ENCODE assay signal across 8 cellular contexts in genomic region chr10:29582769-29583168, GRCh38. TPM values are rescaled to one million over a fixed set of nuclear protein-coding genes. Genes with fewer than 3 reads are reported as not detected.
DNase-seq lines count a peak whose midpoint lies in the region; ATAC-seq, FAIRE-seq and TF ChIP-seq lines count a peak whose summit lies in the region.
"Not testable (repeated sequence)": the region's sequence is repeated elsewhere in the genome, so short reads cannot be mapped to it uniquely, and the experiment has no call there.

No MANE protein-coding gene starts in this region.

- not testable (repeated sequence) for H3K9me3 Mint-ChIP-seq in neural crest cell; stimulated activated effector memory CD8-positive, alpha-beta T cell treated with anti-CD3 and anti-CD28 coated beads, Interleukin-12 subunit alpha, Interleukin-12 subunit beta, amount 100 ng/mL, for 72 hours

- BruUV-seq in IMR-90 (replicated peaks; lab: Mats Ljungman, UMichigan); endothelial cell of umbilical vein (replicated peaks; lab: Mats Ljungman, UMichigan): not testable (repeated sequence)

- H3K4me1 Mint-ChIP-seq in neural crest cell: peaks cover 38% of the 10 kb centered on the region
- H3K4me1 Mint-ChIP-seq in stimulated activated effector memory CD8-positive, alpha-beta T cell treated with anti-CD3 and anti-CD28 coated beads, Interleukin-12 subunit alpha, Interleukin-12 subunit beta, amount 100 ng/mL, for 72 hours: peaks cover 28% of the 10 kb centered on the region

- H3K9ac ChIP-seq in IMR-90 (ENCODE audit: low read depth, low read length): peak overlapping the region; percentile 51; the same call in 1 of the 2 replicates
- peak overlapping the region; percentile 13 for H3K9ac ChIP-seq in endothelial cell of umbilical vein (replicated peaks; ENCODE audit: extremely low read depth, insufficient read depth, low read length)

- peaks cover 12% of the 10 kb centered on the region for H3K4me1 ChIP-seq in IMR-90 (ENCODE audit: control insufficient read depth, insufficient read depth, low read length)
- H3K4me1 ChIP-seq in endothelial cell of umbilical vein (ENCODE audit: control insufficient read depth, extremely low read depth, insufficient read depth, low read length): not testable (repeated sequence)
- H3K4me1 ChIP-seq in gastroesophageal sphincter: peaks cover 5 to 86% (median 15%) of the 10 kb centered on the region in 3 donors

- CTCF ChIA-PET in IMR-90 (lab: Yijun Ruan, JAX): not testable (repeated sequence)
- CTCF ChIA-PET in endothelial cell of umbilical vein (lab: Charles Lee): interaction anchor here (0.9 to 1.3 kb wide), 3 partner anchors 8 to 70 kb away, joined by 3 to 4 read pairs (median 4); no protein-coding TSS in a partner anchor

- intact Hi-C loops in IMR-90 (cut with micrococcal nuclease); endothelial cell of umbilical vein (cut with micrococcal nuclease): not testable (repeated sequence)

- ATAC-seq in IMR-90 (ENCODE audit: low read depth): peak; percentile 85
- not testable (repeated sequence) for ATAC-seq in gastroesophageal sphincter
- peak; percentile 89 for ATAC-seq in stimulated activated effector memory CD8-positive, alpha-beta T cell treated with anti-CD3 and anti-CD28 coated beads, Interleukin-12 subunit alpha, Interleukin-12 subunit beta, amount 100 ng/mL, for 72 hours

- H4K91ac ChIP-seq in IMR-90 (ENCODE audit: insufficient read depth, low read depth, low read length): not testable (repeated sequence)

- dilution Hi-C loops in IMR-90 (cut with HindIII; ENCODE audit: low sequenced_read_pairs, unreplicated experiment); endothelial cell of umbilical vein (cut with MboI; ENCODE audit: extremely low pct_ligation_motif_present, low sequenced_read_pairs): not testable (repeated sequence)

- not testable (repeated sequence) for H2AK9ac ChIP-seq in IMR-90 (replicated peaks; ENCODE audit: low read depth, low read length, poor library complexity)

- H3K9me1 ChIP-seq in IMR-90 (ENCODE audit: insufficient read depth, low read length): peaks cover 21% of the 10 kb centered on the region
- H3K9me1 ChIP-seq in endothelial cell of umbilical vein (replicated peaks; ENCODE audit: control insufficient read depth, extremely low read depth, insufficient read depth, low read length): not testable (repeated sequence)

- H3K9me3 ChIP-seq in IMR-90 (ENCODE audit: control insufficient read depth, insufficient read depth, low read length); endothelial cell of umbilical vein (replicated peaks; ENCODE audit: control insufficient read depth, insufficient read depth, low read length); gastroesophageal sphincter: not testable (repeated sequence)

- peak overlapping the region; percentile 92; the same call in 1 of the 2 replicates for H2BK120ac ChIP-seq in IMR-90 (ENCODE audit: low read depth, low read length)

- H3K27ac Mint-ChIP-seq in neural crest cell (ENCODE audit: unreplicated experiment): peak overlapping the region; percentile 12
- H3K27ac Mint-ChIP-seq in stimulated activated effector memory CD8-positive, alpha-beta T cell treated with anti-CD3 and anti-CD28 coated beads, Interleukin-12 subunit alpha, Interleukin-12 subunit beta, amount 100 ng/mL, for 72 hours: peak overlapping the region; percentile 76

- H3K18ac ChIP-seq in IMR-90 (ENCODE audit: low read depth, low read length): peak overlapping the region; percentile 73; the same call in 1 of the 2 replicates

- H3K23ac ChIP-seq in IMR-90 (ENCODE audit: low read depth, low read length): peak overlapping the region; percentile 73; the same call in 1 of the 2 replicates

- TF ChIP-seq EP300 in gastroesophageal sphincter (IDR thresholded peaks at IDR 0.05): not testable (repeated sequence)

- WGBS in IMR-90 (ENCODE audit: extremely low coverage in 2 of 2, insufficient read length in 1 of 2), 2 experiments: no CpG with 5 or more reads among the region's 5 CpGs
- WGBS in gastroesophageal sphincter (ENCODE audit: low coverage in 1 of 2), 2 donors: 29 to 83% methylated on average over 2 to 4 of the region's 5 CpGs

- peak; percentile 33 for DNase-seq in AG08395 (ENCODE audit: low spot score)
- peak; percentile 88 for DNase-seq in IMR-90
- peak; percentile 19 for DNase-seq in activated CD4-positive, alpha-beta T cell treated with anti-CD3 and anti-CD28 coated beads for 48 hours
- peak; percentile 70 for DNase-seq in astrocyte of the cerebellum (ENCODE audit: low read depth)
- not testable (repeated sequence) for DNase-seq in endothelial cell of umbilical vein (ENCODE audit: low read depth, low spot score); neural crest cell (ENCODE audit: low read depth, low spot score); stimulated activated effector memory CD8-positive, alpha-beta T cell treated with anti-CD3 and anti-CD28 coated beads, Interleukin-12 subunit alpha, Interleukin-12 subunit beta, amount 100 ng/mL, for 72 hours (ENCODE audit: low spot score in 2 of 2)

- peaks cover 14 to 81% of the 10 kb centered on the region in 2 experiments; a peak in 3 of 4 replicates for H3K79me1 ChIP-seq in IMR-90 (ENCODE audit: low read depth in 1 of 2, low read length in 2 of 2)

- H2AFZ ChIP-seq in IMR-90 (replicated peaks; ENCODE audit: low read length, poor library complexity); endothelial cell of umbilical vein (ENCODE audit: low read depth, low read length): not testable (repeated sequence)

- H3K27ac ChIP-seq in IMR-90 (ENCODE audit: insufficient read depth, low read length) (peak overlapping the region; percentile 75), endothelial cell of umbilical vein (ENCODE audit: insufficient read depth, low read depth, low read length) (peak overlapping the region; percentile 43), gastroesophageal sphincter (peak overlapping the region in 3 of 4 donors; percentile 24 to 81 (median 70))

- H4K20me1 ChIP-seq in IMR-90 (ENCODE audit: insufficient read depth, low read length): peaks cover 13% of the 10 kb centered on the region; the same call in 1 of the 2 replicates
- H4K20me1 ChIP-seq in endothelial cell of umbilical vein (replicated peaks; ENCODE audit: control insufficient read depth, extremely low read depth, insufficient read depth, low read length): not testable (repeated sequence)

- H3K14ac ChIP-seq in IMR-90 (replicated peaks; ENCODE audit: low read depth, low read length): not testable (repeated sequence)

- not testable (repeated sequence) for H3K27me3 Mint-ChIP-seq in neural crest cell (ENCODE audit: low read depth)

- peak overlapping the region in 1 of 2 experiments; percentile 81; a peak in 1 of 4 replicates for H4K8ac ChIP-seq in IMR-90 (ENCODE audit: low read depth in 2 of 2, low read length in 2 of 2)

- peak overlapping the region; percentile 91 for H2BK5ac ChIP-seq in IMR-90 (ENCODE audit: low read depth, low read length, poor library complexity, severe bottlenecking)

- not testable (repeated sequence) for H3K56ac ChIP-seq in IMR-90 (ENCODE audit: extremely low read depth, insufficient read depth, low read length)

- not testable (repeated sequence) for FAIRE-seq in endothelial cell of umbilical vein (lab: Jason Lieb, UNC)

- peak overlapping the region; percentile 82 for H3K4ac ChIP-seq in IMR-90 (ENCODE audit: low read depth, low read length)

- peak overlapping the region; percentile 68; the same call in 1 of the 2 replicates for H2AK5ac ChIP-seq in IMR-90 (ENCODE audit: low read depth, low read length)

- TF ChIP-seq CTCF in IMR-90 (conservative IDR thresholded peaks at IDR 0.05; ENCODE audit: low read depth, low read length); astrocyte of the cerebellum (IDR thresholded peaks at IDR 0.05; ENCODE audit: low read depth, low read length, missing control alignments); endothelial cell of umbilical vein (IDR thresholded peaks at IDR 0.05; ENCODE audit: extremely low read depth in 1 of 2, insufficient read depth in 1 of 2, low read depth in 1 of 2, low read length in 2 of 2); gastroesophageal sphincter (IDR thresholded peaks at IDR 0.05); neural crest cell (conservative IDR thresholded peaks at IDR 0.05): not testable (repeated sequence)

- not testable (repeated sequence) for H3K4me3 Mint-ChIP-seq in neural crest cell; stimulated activated effector memory CD8-positive, alpha-beta T cell treated with anti-CD3 and anti-CD28 coated beads, Interleukin-12 subunit alpha, Interleukin-12 subunit beta, amount 100 ng/mL, for 72 hours

- TF ChIP-seq POLR2A in IMR-90 (IDR thresholded peaks at IDR 0.05; ENCODE audit: low read depth, low read length); endothelial cell of umbilical vein (IDR thresholded peaks at IDR 0.05; ENCODE audit: low read depth, low read length); gastroesophageal sphincter (IDR thresholded peaks at IDR 0.05): not testable (repeated sequence)

- H3K79me2 ChIP-seq in endothelial cell of umbilical vein (ENCODE audit: control insufficient read depth, insufficient read depth, low read length): not testable (repeated sequence)

- H3K36me3 ChIP-seq in IMR-90 (ENCODE audit: control insufficient read depth, insufficient read depth, low read length); endothelial cell of umbilical vein (ENCODE audit: control insufficient read depth in 2 of 2, extremely low read depth in 1 of 2, insufficient read depth in 2 of 2, low read length in 2 of 2); gastroesophageal sphincter: not testable (repeated sequence)

- POLR2A ChIA-PET in IMR-90 (lab: Charles Lee; ENCODE audit: unreplicated experiment); endothelial cell of umbilical vein (lab: Charles Lee): not testable (repeated sequence)

- not testable (repeated sequence) for H3K4me3 ChIP-seq in IMR-90 (ENCODE audit: insufficient read depth, low read depth, low read length); astrocyte of the cerebellum (ENCODE audit: low read depth, low read length); endothelial cell of umbilical vein (replicated peaks in 1 of 3; ENCODE audit: insufficient read depth in 1 of 3, low read depth in 1 of 3, low read length in 3 of 3); gastroesophageal sphincter

- in situ Hi-C loops in IMR-90 (cut with MboI; ENCODE audit: low sequenced_read_pairs); astrocyte of the cerebellum (cut with HindIII; ENCODE audit: low sequenced_read_pairs): not testable (repeated sequence)

- TF ChIP-seq RAD21 in IMR-90 (IDR thresholded peaks at IDR 0.05; ENCODE audit: low read length): not testable (repeated sequence)

- not testable (repeated sequence) for H2BK15ac ChIP-seq in IMR-90 (ENCODE audit: low read depth, low read length)

- not testable (repeated sequence) for H3K27me3 ChIP-seq in IMR-90 (ENCODE audit: control insufficient read depth, insufficient read depth, low read length); endothelial cell of umbilical vein (ENCODE audit: control insufficient read depth in 2 of 2, insufficient read depth in 2 of 2, low read length in 2 of 2); gastroesophageal sphincter

- H2BK20ac ChIP-seq in IMR-90 (ENCODE audit: low read depth, low read length): 0 out of 2 replicates have a peak overlapping the region, but pooled peaks have one; percentile 92

- H4K5ac ChIP-seq in IMR-90 (ENCODE audit: low read depth, low read length): not testable (repeated sequence)

- not testable (repeated sequence) for H3K36me3 Mint-ChIP-seq in neural crest cell (ENCODE audit: low read depth); stimulated activated effector memory CD8-positive, alpha-beta T cell treated with anti-CD3 and anti-CD28 coated beads, Interleukin-12 subunit alpha, Interleukin-12 subunit beta, amount 100 ng/mL, for 72 hours

- H3K4me2 ChIP-seq in IMR-90 (ENCODE audit: low read depth, low read length): peak overlapping the region; percentile 77
- H3K4me2 ChIP-seq in endothelial cell of umbilical vein (ENCODE audit: insufficient read depth, low read length): not testable (repeated sequence)

RNA-seq across cellular contexts. Expression of gene SVIL, which starts 52.0 kb away (rescaled TPM):
- total RNA-seq in IMR-90 (2012; rRNA removed) (11.5 and 13.6 TPM in 2 replicates), endothelial cell of umbilical vein (70.7 and 85.1 TPM in 2 replicates), gastroesophageal sphincter (1,000 to 10,000 TPM in 2 of 4 donors, 100 to 1,000 TPM in 2; 585 to 1,262 (median 942) TPM), neural crest cell (57.5 and 57.7 TPM in 2 replicates)
- polyA plus RNA-seq in IMR-90 (2012; rRNA removed) (10.9 and 11.6 TPM in 2 replicates), endothelial cell of umbilical vein (11.5 and 22.6 TPM in 2 replicates)
- 4.9 and 6.7 TPM in 2 replicates for polyA plus RNA-seq in IMR-90 (2012; cell fraction: cytosol; rRNA removed)
- 19.7 and 44.0 TPM in 2 replicates for polyA plus RNA-seq in IMR-90 (2012; cell fraction: nucleus; rRNA removed; ENCODE audit: low replicate concordance)
- 17.7 and 19.2 TPM in 2 replicates for polyA plus RNA-seq in endothelial cell of umbilical vein (2011; cell fraction: cytosol; rRNA removed)
- polyA plus RNA-seq in endothelial cell of umbilical vein (2011; cell fraction: nucleus; rRNA removed): 87.3 and 95.1 TPM in 2 replicates
- polyA plus RNA-seq in endothelial cell of umbilical vein (2012): 62.1 and 77.9 TPM in 2 replicates
- 63.0 and 95.0 TPM in 2 replicates for polyA minus RNA-seq in endothelial cell of umbilical vein
- polyA minus RNA-seq in endothelial cell of umbilical vein (2011; cell fraction: cytosol; rRNA and poly(A)+ RNA removed): 9.1 TPM
- polyA minus RNA-seq in endothelial cell of umbilical vein (2011; cell fraction: nucleus; rRNA and poly(A)+ RNA removed): 106 and 130 TPM in 2 replicates
